ENCODE assay signal across 8 cellular contexts in the genomic region with DNA sequence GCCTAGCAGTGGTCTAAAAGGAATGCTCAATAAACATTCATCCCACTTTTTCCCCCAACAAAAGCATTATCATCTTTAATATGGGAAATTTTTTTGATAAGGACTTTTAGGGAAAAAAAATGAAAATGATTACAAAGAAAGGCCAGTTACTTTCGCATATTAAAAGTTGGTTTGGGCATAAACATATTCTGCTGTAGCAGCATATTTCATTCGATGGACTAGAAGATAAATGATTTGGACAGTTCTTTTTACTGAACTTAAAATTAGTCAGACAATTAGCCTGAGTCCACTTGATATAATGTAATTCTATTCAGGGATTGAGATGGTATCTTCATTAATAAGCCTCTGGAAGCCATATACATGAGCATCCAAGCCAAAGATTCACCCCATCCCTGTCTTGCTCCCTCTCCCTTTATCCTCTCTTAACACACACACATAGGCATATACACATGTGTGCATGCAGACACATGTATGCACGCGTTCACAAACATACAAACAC.
"Had no signal": no experiment of that assay in that cellular context is flagged by ENCODE, and none has a peak within 500 bp of the region (broad histone marks: within the 10 kb centered on the region; RNA-seq: fewer than 3 reads in every experiment).

No MANE protein-coding gene starts in this region.

- H2AFZ ChIP-seq: GM23338 had no signal

- H3K9me3 ChIP-seq: HAP-1 had no signal

- DNase-seq: H7, HFFc6, KG1 had no signal

- H3K4me3 ChIP-seq: GM23338, HAP-1 had no signal

- ATAC-seq: GM23338, HCT116, HepG2 had no signal

- H3K4me1 ChIP-seq: HAP-1 had no signal

- H3K4me2 ChIP-seq: GM23338 had no signal

- H3K27ac ChIP-seq: HL-60 had no signal

- FAIRE-seq: HepG2 had no signal

- H3K36me3 ChIP-seq: HAP-1 had no signal
